ENCODE assay signal across 1 cellular context in the genomic region with DNA sequence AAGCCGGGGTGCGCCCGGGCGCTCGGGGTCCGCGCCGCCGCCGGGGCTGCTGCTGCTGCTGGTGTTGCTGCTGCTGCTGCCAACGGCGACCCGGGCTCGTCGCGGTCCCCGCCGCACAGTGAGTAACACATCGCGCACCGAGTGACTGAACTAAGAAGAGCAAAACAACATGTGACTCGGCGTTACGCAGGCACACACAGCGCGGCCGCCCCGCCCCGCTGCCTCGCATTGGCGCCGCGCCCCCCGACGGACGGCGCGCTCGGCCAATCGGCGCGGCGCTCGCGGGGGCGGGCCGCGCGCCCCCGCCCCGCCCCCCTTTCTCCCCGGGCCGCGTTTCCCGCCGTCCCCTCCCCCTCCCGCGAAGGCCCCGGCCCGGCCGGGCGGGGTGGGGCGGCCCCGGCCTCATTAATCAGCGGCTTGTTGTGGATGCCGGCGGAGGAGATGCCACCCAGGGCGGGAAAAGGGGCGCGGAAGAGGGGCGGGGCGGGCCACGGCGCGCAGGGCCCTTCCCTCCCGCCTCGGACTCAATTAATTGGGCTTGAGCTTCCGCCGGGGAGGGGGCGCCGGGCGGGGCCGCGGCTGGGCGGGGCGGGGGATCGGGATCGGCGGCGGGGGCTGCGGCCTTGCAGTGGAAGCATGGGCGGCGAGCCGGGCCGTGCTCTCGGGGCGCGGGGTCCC.
TF ChIP-seq lines count a peak whose summit lies in the region.

A gene with protein sequence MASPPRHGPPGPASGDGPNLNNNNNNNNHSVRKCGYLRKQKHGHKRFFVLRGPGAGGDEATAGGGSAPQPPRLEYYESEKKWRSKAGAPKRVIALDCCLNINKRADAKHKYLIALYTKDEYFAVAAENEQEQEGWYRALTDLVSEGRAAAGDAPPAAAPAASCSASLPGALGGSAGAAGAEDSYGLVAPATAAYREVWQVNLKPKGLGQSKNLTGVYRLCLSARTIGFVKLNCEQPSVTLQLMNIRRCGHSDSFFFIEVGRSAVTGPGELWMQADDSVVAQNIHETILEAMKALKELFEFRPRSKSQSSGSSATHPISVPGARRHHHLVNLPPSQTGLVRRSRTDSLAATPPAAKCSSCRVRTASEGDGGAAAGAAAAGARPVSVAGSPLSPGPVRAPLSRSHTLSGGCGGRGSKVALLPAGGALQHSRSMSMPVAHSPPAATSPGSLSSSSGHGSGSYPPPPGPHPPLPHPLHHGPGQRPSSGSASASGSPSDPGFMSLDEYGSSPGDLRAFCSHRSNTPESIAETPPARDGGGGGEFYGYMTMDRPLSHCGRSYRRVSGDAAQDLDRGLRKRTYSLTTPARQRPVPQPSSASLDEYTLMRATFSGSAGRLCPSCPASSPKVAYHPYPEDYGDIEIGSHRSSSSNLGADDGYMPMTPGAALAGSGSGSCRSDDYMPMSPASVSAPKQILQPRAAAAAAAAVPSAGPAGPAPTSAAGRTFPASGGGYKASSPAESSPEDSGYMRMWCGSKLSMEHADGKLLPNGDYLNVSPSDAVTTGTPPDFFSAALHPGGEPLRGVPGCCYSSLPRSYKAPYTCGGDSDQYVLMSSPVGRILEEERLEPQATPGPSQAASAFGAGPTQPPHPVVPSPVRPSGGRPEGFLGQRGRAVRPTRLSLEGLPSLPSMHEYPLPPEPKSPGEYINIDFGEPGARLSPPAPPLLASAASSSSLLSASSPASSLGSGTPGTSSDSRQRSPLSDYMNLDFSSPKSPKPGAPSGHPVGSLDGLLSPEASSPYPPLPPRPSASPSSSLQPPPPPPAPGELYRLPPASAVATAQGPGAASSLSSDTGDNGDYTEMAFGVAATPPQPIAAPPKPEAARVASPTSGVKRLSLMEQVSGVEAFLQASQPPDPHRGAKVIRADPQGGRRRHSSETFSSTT (N-terminal part only) (minus strand): TSS at position 127 of the 678 bp plus-strand sequence. CDS start 530 bp downstream, outside the sequence.

TF ChIP-seq in HEK293, 187 proteins besides CTCF, POLR2A, EP300 and RAD21 (continued from another document and continues in another):
- TF ChIP-seq ZNF398 (tag by site-specific recombination; IDR thresholded peaks at IDR 0.05), result no peak
- TF ChIP-seq ZNF112 (tag by site-specific recombination; IDR thresholded peaks at IDR 0.05), result no peak
- no peak for TF ChIP-seq ZNF404 (tag by site-specific recombination; IDR thresholded peaks at IDR 0.05)
- TF ChIP-seq ZEB2 (tag by site-specific recombination; IDR thresholded peaks at IDR 0.05), result no peak
- no peak for TF ChIP-seq ZNF16 (tag by site-specific recombination; IDR thresholded peaks at IDR 0.05; ENCODE audit: low read depth)
- TF ChIP-seq, protein P1, sequence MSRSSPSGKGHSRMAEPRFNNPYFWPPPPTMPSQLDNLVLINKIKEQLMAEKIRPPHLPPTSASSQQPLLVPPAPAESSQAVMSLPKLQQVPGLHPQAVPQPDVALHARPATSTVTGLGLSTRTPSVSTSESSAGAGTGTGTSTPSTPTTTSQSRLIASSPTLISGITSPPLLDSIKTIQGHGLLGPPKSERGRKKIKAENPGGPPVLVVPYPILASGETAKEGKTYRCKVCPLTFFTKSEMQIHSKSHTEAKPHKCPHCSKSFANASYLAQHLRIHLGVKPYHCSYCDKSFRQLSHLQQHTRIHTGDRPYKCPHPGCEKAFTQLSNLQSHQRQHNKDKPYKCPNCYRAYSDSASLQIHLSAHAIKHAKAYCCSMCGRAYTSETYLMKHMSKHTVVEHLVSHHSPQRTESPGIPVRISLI (tag by site-specific recombination; IDR thresholded peaks at IDR 0.05), result no peak
- TF ChIP-seq, protein P2, sequence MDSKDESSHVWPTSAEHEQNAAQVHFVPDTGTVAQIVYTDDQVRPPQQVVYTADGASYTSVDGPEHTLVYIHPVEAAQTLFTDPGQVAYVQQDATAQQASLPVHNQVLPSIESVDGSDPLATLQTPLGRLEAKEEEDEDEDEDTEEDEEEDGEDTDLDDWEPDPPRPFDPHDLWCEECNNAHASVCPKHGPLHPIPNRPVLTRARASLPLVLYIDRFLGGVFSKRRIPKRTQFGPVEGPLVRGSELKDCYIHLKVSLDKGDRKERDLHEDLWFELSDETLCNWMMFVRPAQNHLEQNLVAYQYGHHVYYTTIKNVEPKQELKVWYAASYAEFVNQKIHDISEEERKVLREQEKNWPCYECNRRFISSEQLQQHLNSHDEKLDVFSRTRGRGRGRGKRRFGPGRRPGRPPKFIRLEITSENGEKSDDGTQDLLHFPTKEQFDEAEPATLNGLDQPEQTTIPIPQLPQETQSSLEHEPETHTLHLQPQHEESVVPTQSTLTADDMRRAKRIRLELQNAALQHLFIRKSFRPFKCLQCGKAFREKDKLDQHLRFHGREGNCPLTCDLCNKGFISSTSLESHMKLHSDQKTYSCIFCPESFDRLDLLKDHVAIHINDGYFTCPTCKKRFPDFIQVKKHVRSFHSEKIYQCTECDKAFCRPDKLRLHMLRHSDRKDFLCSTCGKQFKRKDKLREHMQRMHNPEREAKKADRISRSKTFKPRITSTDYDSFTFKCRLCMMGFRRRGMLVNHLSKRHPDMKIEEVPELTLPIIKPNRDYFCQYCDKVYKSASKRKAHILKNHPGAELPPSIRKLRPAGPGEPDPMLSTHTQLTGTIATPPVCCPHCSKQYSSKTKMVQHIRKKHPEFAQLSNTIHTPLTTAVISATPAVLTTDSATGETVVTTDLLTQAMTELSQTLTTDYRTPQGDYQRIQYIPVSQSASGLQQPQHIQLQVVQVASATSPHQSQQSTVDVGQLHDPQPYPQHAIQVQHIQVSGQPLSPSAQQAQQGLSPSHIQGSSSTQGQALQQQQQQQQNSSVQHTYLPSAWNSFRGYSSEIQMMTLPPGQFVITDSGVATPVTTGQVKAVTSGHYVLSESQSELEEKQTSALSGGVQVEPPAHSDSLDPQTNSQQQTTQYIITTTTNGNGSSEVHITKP (tag by site-specific recombination; IDR thresholded peaks at IDR 0.05), result peak; percentile 39
- TF ChIP-seq ZNF433 (tag by site-specific recombination; IDR thresholded peaks at IDR 0.05; ENCODE audit: low read depth), result no peak
- peak; percentile 70; the same call in 1 of the 2 replicates for TF ChIP-seq KLF9 (tag by site-specific recombination; IDR thresholded peaks at IDR 0.05; ENCODE audit: low read depth)
- no peak for TF ChIP-seq GLI2 (tag by site-specific recombination; IDR thresholded peaks at IDR 0.05; ENCODE audit: borderline replicate concordance, low read depth)
- no peak for TF ChIP-seq SCRT2 (tag by site-specific recombination; IDR thresholded peaks at IDR 0.05)
- no peak for TF ChIP-seq SALL2 (tag by site-specific recombination; IDR thresholded peaks at IDR 0.05; ENCODE audit: borderline replicate concordance)
- TF ChIP-seq TSHZ1 (tag by site-specific recombination; IDR thresholded peaks at IDR 0.05; ENCODE audit: borderline replicate concordance), result no peak
- no peak for TF ChIP-seq ZNF354C (tag by site-specific recombination; IDR thresholded peaks at IDR 0.05; ENCODE audit: borderline replicate concordance, low read depth)
- no peak for TF ChIP-seq ZNF391 (tag by site-specific recombination; IDR thresholded peaks at IDR 0.05; ENCODE audit: borderline replicate concordance, low read depth)
- no peak for TF ChIP-seq ZNF514 (tag by site-specific recombination; IDR thresholded peaks at IDR 0.05)
- TF ChIP-seq ZNF2 (tag by site-specific recombination; IDR thresholded peaks at IDR 0.05), result no peak
- no peak for TF ChIP-seq ZNF426 (tag by site-specific recombination; IDR thresholded peaks at IDR 0.05)
- no peak for TF ChIP-seq ZNF23 (tag by site-specific recombination; IDR thresholded peaks at IDR 0.05; ENCODE audit: borderline replicate concordance)
- no peak for TF ChIP-seq ZNF133 (tag by site-specific recombination; IDR thresholded peaks at IDR 0.05)
- peak; percentile 61; the same call in 1 of the 2 replicates for TF ChIP-seq MEIS1 (CRISPR knock-in tag; IDR thresholded peaks at IDR 0.05; ENCODE audit: borderline replicate concordance)
- no peak for TF ChIP-seq MYNN (tag by site-specific recombination; IDR thresholded peaks at IDR 0.05; ENCODE audit: borderline replicate concordance)
- TF ChIP-seq ZNF585B (tag by site-specific recombination; IDR thresholded peaks at IDR 0.05), result no peak
- TF ChIP-seq ZNF350 (tag by site-specific recombination; IDR thresholded peaks at IDR 0.05), result no peak
- TF ChIP-seq, protein P3, sequence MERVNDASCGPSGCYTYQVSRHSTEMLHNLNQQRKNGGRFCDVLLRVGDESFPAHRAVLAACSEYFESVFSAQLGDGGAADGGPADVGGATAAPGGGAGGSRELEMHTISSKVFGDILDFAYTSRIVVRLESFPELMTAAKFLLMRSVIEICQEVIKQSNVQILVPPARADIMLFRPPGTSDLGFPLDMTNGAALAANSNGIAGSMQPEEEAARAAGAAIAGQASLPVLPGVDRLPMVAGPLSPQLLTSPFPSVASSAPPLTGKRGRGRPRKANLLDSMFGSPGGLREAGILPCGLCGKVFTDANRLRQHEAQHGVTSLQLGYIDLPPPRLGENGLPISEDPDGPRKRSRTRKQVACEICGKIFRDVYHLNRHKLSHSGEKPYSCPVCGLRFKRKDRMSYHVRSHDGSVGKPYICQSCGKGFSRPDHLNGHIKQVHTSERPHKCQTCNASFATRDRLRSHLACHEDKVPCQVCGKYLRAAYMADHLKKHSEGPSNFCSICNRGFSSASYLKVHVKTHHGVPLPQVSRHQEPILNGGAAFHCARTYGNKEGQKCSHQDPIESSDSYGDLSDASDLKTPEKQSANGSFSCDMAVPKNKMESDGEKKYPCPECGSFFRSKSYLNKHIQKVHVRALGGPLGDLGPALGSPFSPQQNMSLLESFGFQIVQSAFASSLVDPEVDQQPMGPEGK (tag by site-specific recombination; IDR thresholded peaks at IDR 0.05), result peak; percentile 57; the same call in 1 of the 2 replicates
- no peak for TF ChIP-seq ZNF704 (tag by site-specific recombination; IDR thresholded peaks at IDR 0.05)
- TF ChIP-seq, protein P4, sequence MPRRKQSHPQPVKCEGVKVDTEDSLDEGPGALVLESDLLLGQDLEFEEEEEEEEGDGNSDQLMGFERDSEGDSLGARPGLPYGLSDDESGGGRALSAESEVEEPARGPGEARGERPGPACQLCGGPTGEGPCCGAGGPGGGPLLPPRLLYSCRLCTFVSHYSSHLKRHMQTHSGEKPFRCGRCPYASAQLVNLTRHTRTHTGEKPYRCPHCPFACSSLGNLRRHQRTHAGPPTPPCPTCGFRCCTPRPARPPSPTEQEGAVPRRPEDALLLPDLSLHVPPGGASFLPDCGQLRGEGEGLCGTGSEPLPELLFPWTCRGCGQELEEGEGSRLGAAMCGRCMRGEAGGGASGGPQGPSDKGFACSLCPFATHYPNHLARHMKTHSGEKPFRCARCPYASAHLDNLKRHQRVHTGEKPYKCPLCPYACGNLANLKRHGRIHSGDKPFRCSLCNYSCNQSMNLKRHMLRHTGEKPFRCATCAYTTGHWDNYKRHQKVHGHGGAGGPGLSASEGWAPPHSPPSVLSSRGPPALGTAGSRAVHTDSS (tag by site-specific recombination; IDR thresholded peaks at IDR 0.05), result no peak
- TF ChIP-seq ZNF600 (tag by site-specific recombination; IDR thresholded peaks at IDR 0.05), result peak; percentile 22; the same call in 1 of the 2 replicates
- TF ChIP-seq KLF1 (tag by site-specific recombination; IDR thresholded peaks at IDR 0.05), result peak; percentile 81
- TF ChIP-seq, protein P5, sequence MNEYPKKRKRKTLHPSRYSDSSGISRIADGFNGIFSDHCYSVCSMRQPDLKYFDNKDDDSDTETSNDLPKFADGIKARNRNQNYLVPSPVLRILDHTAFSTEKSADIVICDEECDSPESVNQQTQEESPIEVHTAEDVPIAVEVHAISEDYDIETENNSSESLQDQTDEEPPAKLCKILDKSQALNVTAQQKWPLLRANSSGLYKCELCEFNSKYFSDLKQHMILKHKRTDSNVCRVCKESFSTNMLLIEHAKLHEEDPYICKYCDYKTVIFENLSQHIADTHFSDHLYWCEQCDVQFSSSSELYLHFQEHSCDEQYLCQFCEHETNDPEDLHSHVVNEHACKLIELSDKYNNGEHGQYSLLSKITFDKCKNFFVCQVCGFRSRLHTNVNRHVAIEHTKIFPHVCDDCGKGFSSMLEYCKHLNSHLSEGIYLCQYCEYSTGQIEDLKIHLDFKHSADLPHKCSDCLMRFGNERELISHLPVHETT (tag by site-specific recombination; IDR thresholded peaks at IDR 0.05), result no peak
- no peak for TF ChIP-seq ZNF10 (tag by site-specific recombination; IDR thresholded peaks at IDR 0.05)
- no peak for TF ChIP-seq SCRT1 (tag by site-specific recombination; IDR thresholded peaks at IDR 0.05; ENCODE audit: borderline replicate concordance)
- no peak for TF ChIP-seq ZSCAN23 (tag by site-specific recombination; IDR thresholded peaks at IDR 0.05)
